Comparison of ENCODE assay signal across 20 cellular contexts in genomic region chr13:33278923-33279322, GRCh38. TPM values are rescaled to one million over a fixed set of nuclear protein-coding genes. Genes with fewer than 3 reads are reported as not detected.
DNase-seq lines count a peak whose midpoint lies in the region; ATAC-seq and TF ChIP-seq lines count a peak whose summit lies in the region.
"Had no signal": no experiment of that assay in that cellular context is flagged by ENCODE, and none has a peak within 500 bp of the region (broad histone marks: within the 10 kb centered on the region; RNA-seq: fewer than 3 reads in every experiment).

No MANE protein-coding gene starts in this region.

- no peaks in the 10 kb centered on the region for H3K9me2 ChIP-seq in PC-3 (replicated peaks; ENCODE audit: low read length)

- intact Hi-C loops in PC-3 (cut with micrococcal nuclease), result no loop called here
- intact Hi-C loops in breast epithelium (cut with DNase I; ENCODE audit: low total_unique reads), result no loop called here
- intact Hi-C loops in right lobe of liver (cut with DNase I), result no loop called here

- H3K4me3 ChIP-seq in PC-3 (ENCODE audit: low read length), result peak overlapping the region; percentile 19; the same call in 1 of the 2 replicates
- no peak overlapping the region for H3K4me3 ChIP-seq in breast epithelium
- H3K4me3 ChIP-seq in right lobe of liver, result no peak overlapping the region
- no peak overlapping the region for H3K4me3 ChIP-seq in smooth muscle cell
- no peak overlapping the region for H3K4me3 ChIP-seq in WERI-Rb-1 (ENCODE audit: low read depth, low read length)
- H3K4me3 ChIP-seq: GM23338, left lung, prostate gland had no signal

- H3K27ac ChIP-seq in PC-3 (ENCODE audit: low read length), result peak overlapping the region; percentile 92
- peak overlapping the region; percentile 84 to 89 for H3K27ac ChIP-seq in breast epithelium
- peak overlapping the region; percentile 2 to 68 (median 23) for H3K27ac ChIP-seq in right lobe of liver
- peak overlapping the region; percentile 99 for H3K27ac ChIP-seq in smooth muscle cell (ENCODE audit: low read depth)
- no peak overlapping the region for H3K27ac ChIP-seq in WERI-Rb-1
- H3K27ac ChIP-seq: prostate gland had no signal

- no peak for ATAC-seq in PC-3
- ATAC-seq in right lobe of liver, result no peak
- no peak for ATAC-seq in HG03039 (IDR thresholded peaks at IDR 0.05; ENCODE audit: unreplicated experiment)
- ATAC-seq: esophagus mucosa, GM23338, natural killer cell had no signal

- no peak for TF ChIP-seq POLR2A in breast epithelium (IDR thresholded peaks at IDR 0.05)
- TF ChIP-seq POLR2A in right lobe of liver (IDR thresholded peaks at IDR 0.05), result no peak

- H3F3A ChIP-seq in PC-3 (ENCODE audit: low read length, unreplicated experiment), result peaks cover 25% of the 10 kb centered on the region
- peaks cover 17% of the 10 kb centered on the region for H3F3A ChIP-seq in smooth muscle cell (ENCODE audit: low read depth)

- WGBS in right lobe of liver (ENCODE audit: insufficient coverage, low coverage, low lambda C conversion rate, missing lambda C conversion rate), result 0% methylated on average over 1 of the region's 1 CpG
- WGBS in smooth muscle cell (ENCODE audit: low lambda C conversion rate), result 0% methylated on average over 1 of the region's 1 CpG

- peaks cover 88% of the 10 kb centered on the region for H3K79me2 ChIP-seq in PC-3 (ENCODE audit: low read length)
- peaks cover 71% of the 10 kb centered on the region for H3K79me2 ChIP-seq in smooth muscle cell (ENCODE audit: low read depth)

- H3K9ac ChIP-seq in PC-3 (ENCODE audit: low read length) (peak overlapping the region; percentile 53), smooth muscle cell (ENCODE audit: low read depth) (peak overlapping the region; percentile 72)

- H3K4me1 ChIP-seq in PC-3 (ENCODE audit: insufficient read depth, low read length) (peaks cover 71% of the 10 kb centered on the region), breast epithelium (peaks cover 3 to 18% of the 10 kb centered on the region in 2 donors), right lobe of liver (peaks cover 0 to 79% (median 20%) of the 10 kb centered on the region in 4 donors), smooth muscle cell (ENCODE audit: low read depth) (peaks cover 11% of the 10 kb centered on the region)
- H3K4me1 ChIP-seq: prostate gland had no signal

- H4K20me1 ChIP-seq in PC-3 (ENCODE audit: low read length), result no peaks in the 10 kb centered on the region
- no peaks in the 10 kb centered on the region for H4K20me1 ChIP-seq in smooth muscle cell (ENCODE audit: low read depth)

- no peaks in the 10 kb centered on the region for H3K27me3 ChIP-seq in PC-3 (ENCODE audit: low read length)
- H3K27me3 ChIP-seq in breast epithelium, result no peaks in the 10 kb centered on the region
- no peaks in the 10 kb centered on the region for H3K27me3 ChIP-seq in right lobe of liver
- H3K27me3 ChIP-seq in smooth muscle cell (ENCODE audit: low read depth), result no peaks in the 10 kb centered on the region
- H3K27me3 ChIP-seq in WERI-Rb-1 (ENCODE audit: insufficient read depth, low read depth, severe bottlenecking), result no peaks in the 10 kb centered on the region
- H3K27me3 ChIP-seq: left lung had no signal

- POLR2A ChIA-PET in PC-3 (lab: Charles Lee; ENCODE audit: unreplicated experiment), result interaction anchor here (0.5 to 0.7 kb wide), 2 partner anchors 50 to 692 kb away, joined by 5 to 6 read pairs; no protein-coding TSS in a partner anchor

- H3K36me3 ChIP-seq in PC-3 (ENCODE audit: low read depth, low read length), result peaks cover 23% of the 10 kb centered on the region
- H3K36me3 ChIP-seq in breast epithelium, result no peaks in the 10 kb centered on the region
- no peaks in the 10 kb centered on the region for H3K36me3 ChIP-seq in right lobe of liver
- H3K36me3 ChIP-seq in smooth muscle cell (ENCODE audit: low read depth), result no peaks in the 10 kb centered on the region
- H3K36me3 ChIP-seq in WERI-Rb-1, result no peaks in the 10 kb centered on the region
- H3K36me3 ChIP-seq: left lung, prostate gland had no signal

- no TSS peak for BruUV-seq in PC-3 (replicated peaks; lab: Mats Ljungman, UMichigan)

- DNase-seq in PC-3 (no peak), breast epithelium (ENCODE audit: low spot score in 2 of 2) (no peak), right lobe of liver (no peak), smooth muscle cell (lab: John Stamatoyannopoulos, UW; ENCODE audit: unreplicated experiment) (no peak), cerebellar cortex (ENCODE audit: low spot score) (no peak), NCI-H1436 treated with DMSO at 0.1 percent for 48 hours (lab: John Stamatoyannopoulos, UW) (no peak), WERI-Rb-1 (no peak)
- DNase-seq: activated gamma-delta T cell, AML-193, aorta, Calu3, Karpas-422, left lung, natural killer cell, NCI-H1436, SHP77 treated with DMSO at 0.1 percent for 48 hours had no signal

- TF ChIP-seq CTCF in PC-3 (conservative IDR thresholded peaks at IDR 0.05; ENCODE audit: low read depth, low read length) (no peak), breast epithelium (IDR thresholded peaks at IDR 0.05) (no peak), right lobe of liver (IDR thresholded peaks at IDR 0.05) (no peak), smooth muscle cell (IDR thresholded peaks at IDR 0.05; ENCODE audit: borderline replicate concordance, insufficient read depth, poor library complexity, severe bottlenecking) (no peak), WERI-Rb-1 (IDR thresholded peaks at IDR 0.05; ENCODE audit: low read depth, low read length) (no peak)

- no peak overlapping the region for H2AFZ ChIP-seq in PC-3 (ENCODE audit: low read length)
- H2AFZ ChIP-seq in smooth muscle cell (ENCODE audit: low read depth), result no peak overlapping the region
- H2AFZ ChIP-seq: GM23338 had no signal

- H3K9me3 ChIP-seq in PC-3 (ENCODE audit: low read length) (no peaks in the 10 kb centered on the region), breast epithelium (no peaks in the 10 kb centered on the region), right lobe of liver (no peaks in the 10 kb centered on the region), smooth muscle cell (replicated peaks; ENCODE audit: low read depth) (no peaks in the 10 kb centered on the region), WERI-Rb-1 (ENCODE audit: severe bottlenecking) (no peaks in the 10 kb centered on the region)
- H3K9me3 ChIP-seq: left lung, prostate gland had no signal

- CTCF ChIA-PET in PC-3 (lab: Charles Lee), result no interaction called here

- H3K4me2 ChIP-seq in PC-3 (ENCODE audit: low read length) (peak overlapping the region; percentile 70), smooth muscle cell (peak overlapping the region; percentile 93)
- H3K4me2 ChIP-seq: GM23338 had no signal

RNA-seq across cellular contexts. Expression of gene STARD13, which starts 6.6 kb away (rescaled TPM):
- total RNA-seq in PC-3 (2014; rRNA removed), result 24.3 and 26.6 TPM in 2 replicates
- total RNA-seq in breast epithelium, result 10 to 100 TPM; 42.4 to 62.3 (median 58.7) TPM
- 10 to 100 TPM in 3 of 6 experiments, 1 to 10 TPM in 3; 7.0 to 16.1 (median 9.8) TPM for total RNA-seq in right lobe of liver
- total RNA-seq in smooth muscle cell, result 18.8 and 19.0 TPM in 2 replicates
- 12.4 and 15.2 TPM in 2 replicates for polyA plus RNA-seq in smooth muscle cell
- total RNA-seq: natural killer cell had no signal
